9 cellular contexts compared by ENCODE assay signal in genomic region chr2:101741775-101742520, GRCh38. TPM values are rescaled to one million over a fixed set of nuclear protein-coding genes. Genes with fewer than 3 reads are reported as not detected.
A peak's percentile ranks its signal among the peaks of the same experiment; 100 is the strongest.
DNase-seq lines count a peak whose midpoint lies in the region; ATAC-seq, FAIRE-seq and TF ChIP-seq lines count a peak whose summit lies in the region.
"Had no signal": no experiment of that assay in that cellular context is flagged by ENCODE, and none has a peak within 500 bp of the region (broad histone marks: within the 10 kb centered on the region; RNA-seq: fewer than 3 reads in every experiment).

No MANE protein-coding gene starts in this region.

- H3K4me1 ChIP-seq in SJSA1 (replicated peaks) (peaks cover 40% of the 10 kb centered on the region), esophagus squamous epithelium (peaks cover 18 to 73% (median 52%) of the 10 kb centered on the region in 3 donors), neuronal stem cell (ENCODE audit: control insufficient read depth in 2 of 2, insufficient read depth in 1 of 2, low read depth in 1 of 2, low read length in 2 of 2) (peaks cover 7 to 20% of the 10 kb centered on the region in 2 donors)

- no peak overlapping the region for H2BK12ac ChIP-seq in neuronal stem cell (ENCODE audit: low read length)

- CTCF ChIA-PET in CD4-positive, alpha-beta T cell (lab: Charles Lee), result interaction anchor here (0.5 kb wide), 1 partner anchor 19 kb away, joined by 3 read pairs; no protein-coding TSS in a partner anchor

- 25 to 26% methylated on average over 8 of the region's 9 CpGs for WGBS in esophagus squamous epithelium, 2 donors
- no CpG with 5 or more reads among the region's 9 CpGs for WGBS in neuronal stem cell (ENCODE audit: extremely low coverage in 2 of 2, insufficient read length in 2 of 2, insufficient replicate concordance in 1 of 2), 2 donors

- H3K9me3 Mint-ChIP-seq in CD4-positive, alpha-beta T cell, result no peaks in the 10 kb centered on the region

- intact Hi-C loops in CD4-positive, alpha-beta T cell (cut with DNase I, micrococcal nuclease), result no loop called here
- intact Hi-C loops in esophagus squamous epithelium (cut with DNase I), result no loop called here

- no peaks in the 10 kb centered on the region for H3K9me3 ChIP-seq in CD4-positive, alpha-beta T cell (ENCODE audit: control insufficient read depth, low read length)
- no peaks in the 10 kb centered on the region for H3K9me3 ChIP-seq in SJSA1 (replicated peaks)
- H3K9me3 ChIP-seq in esophagus squamous epithelium, result no peaks in the 10 kb centered on the region
- no peaks in the 10 kb centered on the region for H3K9me3 ChIP-seq in neuronal stem cell (replicated peaks in 1 of 2; ENCODE audit: control insufficient read depth in 2 of 2, insufficient read depth in 1 of 2, low read depth in 1 of 2, low read length in 2 of 2)

- no peak for DNase-seq in CD4-positive, alpha-beta T cell
- DNase-seq in SJSA1 (ENCODE audit: low read depth in 1 of 2, low spot score in 2 of 2) (no peak), esophagus squamous epithelium (lab: John Stamatoyannopoulos, UW) (no peak), neuronal stem cell (ENCODE audit: low spot score) (peak; percentile 43), DMS 273 (lab: John Stamatoyannopoulos, UW; ENCODE audit: unreplicated experiment) (no peak), HT-29 (ENCODE audit: low spot score) (no peak), GM12892 (ENCODE audit: insufficient read length) (no peak)
- DNase-seq: NCI-H446 treated with DMSO at 0.1 percent for 48 hours had no signal

- no peak overlapping the region for H2BK15ac ChIP-seq in neuronal stem cell (ENCODE audit: low read length)

- H3K4me2 ChIP-seq in neuronal stem cell (ENCODE audit: insufficient read depth, low read length, poor library complexity, severe bottlenecking), result no peak overlapping the region

- no peak overlapping the region for H3K14ac ChIP-seq in neuronal stem cell (ENCODE audit: low read length)

- H3K27ac ChIP-seq in CD4-positive, alpha-beta T cell (ENCODE audit: low read depth, low read length), result peak overlapping the region; percentile 29
- H3K27ac ChIP-seq in SJSA1 (peak overlapping the region; percentile 16), esophagus squamous epithelium (peak overlapping the region; percentile 62 to 74 (median 67)), neuronal stem cell (replicated peaks; ENCODE audit: low read length) (peak overlapping the region; percentile 41)

- no peaks in the 10 kb centered on the region for H3K79me1 ChIP-seq in neuronal stem cell (ENCODE audit: low read depth, low read length)

- no peak overlapping the region for H4K91ac ChIP-seq in neuronal stem cell (ENCODE audit: low read depth, low read length, poor library complexity)

- peaks cover 94% of the 10 kb centered on the region for H3K4me1 Mint-ChIP-seq in CD4-positive, alpha-beta T cell (ENCODE audit: low read depth)

- no peak for TF ChIP-seq POLR2A in esophagus squamous epithelium (IDR thresholded peaks at IDR 0.05)
- no peak for TF ChIP-seq POLR2A in GM12892 (IDR thresholded peaks at IDR 0.05; ENCODE audit: low read depth, low read length)

- no peak for FAIRE-seq in GM12892 (lab: Jason Lieb, UNC)

- H3K27ac Mint-ChIP-seq in CD4-positive, alpha-beta T cell, result peak overlapping the region; percentile 68

- H3K4me3 ChIP-seq in SJSA1 (no peak overlapping the region), esophagus squamous epithelium (peak overlapping the region in 2 of 4 donors; percentile 6 to 28), neuronal stem cell (ENCODE audit: low read length in 2 of 2) (no peak overlapping the region)

- H3K9ac ChIP-seq in neuronal stem cell (ENCODE audit: low read depth, low read length, poor library complexity), result no peak overlapping the region

- no peaks in the 10 kb centered on the region for H3K27me3 Mint-ChIP-seq in CD4-positive, alpha-beta T cell

- no peaks in the 10 kb centered on the region for H3K27me3 ChIP-seq in CD4-positive, alpha-beta T cell (ENCODE audit: control insufficient read depth, insufficient read depth, low read length)
- H3K27me3 ChIP-seq in SJSA1 (replicated peaks), result no peaks in the 10 kb centered on the region
- H3K27me3 ChIP-seq in esophagus squamous epithelium, result no peaks in the 10 kb centered on the region
- H3K27me3 ChIP-seq in neuronal stem cell (ENCODE audit: control insufficient read depth in 3 of 3, insufficient read depth in 3 of 3, low read depth in 1 of 3, low read length in 3 of 3), result no peaks in the 10 kb centered on the region

- no peak overlapping the region for H4K8ac ChIP-seq in neuronal stem cell (ENCODE audit: low read depth, low read length)

- no peak overlapping the region for H2BK120ac ChIP-seq in neuronal stem cell (ENCODE audit: low read depth, low read length)

- peak overlapping the region; percentile 11 for H3K4me3 Mint-ChIP-seq in CD4-positive, alpha-beta T cell

- H3K18ac ChIP-seq in neuronal stem cell (ENCODE audit: low read length), result no peak overlapping the region

- ATAC-seq in CD4-positive, alpha-beta T cell (ENCODE audit: poor library complexity), result no peak
- ATAC-seq in HG02623 (IDR thresholded peaks at IDR 0.05; ENCODE audit: unreplicated experiment), result no peak

- no peak for TF ChIP-seq CTCF in CD4-positive, alpha-beta T cell (IDR thresholded peaks at IDR 0.05)
- no peak for TF ChIP-seq CTCF in esophagus squamous epithelium (IDR thresholded peaks at IDR 0.05)

- H3K23ac ChIP-seq in neuronal stem cell (ENCODE audit: low read depth, low read length, poor library complexity), result no peak overlapping the region

- no peaks in the 10 kb centered on the region for H3K36me3 Mint-ChIP-seq in CD4-positive, alpha-beta T cell (ENCODE audit: low read depth)

- H3K4ac ChIP-seq in neuronal stem cell (ENCODE audit: low read length), result no peak overlapping the region

- no peak overlapping the region for H2AK5ac ChIP-seq in neuronal stem cell (ENCODE audit: low read depth, low read length)

- no peak overlapping the region for H2AFZ ChIP-seq in neuronal stem cell (ENCODE audit: low read length)

- no peak overlapping the region for H2BK5ac ChIP-seq in neuronal stem cell (ENCODE audit: low read length)

- POLR2A ChIA-PET in CD4-positive, alpha-beta T cell (lab: Charles Lee), result interaction anchor here (0.8 to 2.8 kb wide), 5 partner anchors 12 to 45 kb away, joined by 3 to 6 read pairs (median 4); no protein-coding TSS in a partner anchor

- H3K36me3 ChIP-seq in SJSA1 (no peaks in the 10 kb centered on the region; the same call in 1 of the 2 replicates), esophagus squamous epithelium (no peaks in the 10 kb centered on the region), neuronal stem cell (replicated peaks in 1 of 2; ENCODE audit: control insufficient read depth in 2 of 2, insufficient read depth in 2 of 2, low read length in 2 of 2) (peaks cover 0 to 4% of the 10 kb centered on the region in 2 donors)

RNA-seq across cellular contexts. Expression of gene MAP4K4, which starts 44.4 kb away (rescaled TPM):
- 10 to 100 TPM; 92.8 to 94.0 TPM for total RNA-seq in CD4-positive, alpha-beta T cell
- total RNA-seq in SJSA1 (2014; rRNA removed; shearing (Covaris generic)), result 63.9 and 83.1 TPM in 2 replicates
- total RNA-seq in esophagus squamous epithelium, result 100 to 1,000 TPM in 1 of 4 donors, 10 to 100 TPM in 3; 46.0 to 121 (median 53.9) TPM
- 89.8 TPM for polyA plus RNA-seq in neuronal stem cell (2013, experiment 1 of 2)
- 89.7 TPM for polyA plus RNA-seq in neuronal stem cell (2013, experiment 2 of 2)
- 7.6 and 9.2 TPM in 2 replicates for total RNA-seq in HT-29 (2014; rRNA removed; shearing (Covaris generic))
- polyA plus RNA-seq in GM12892 (2012; ENCODE audit: missing spikeins), result 3.9 TPM

Comparison
In these comparisons a context has a peak if more than half of its experiments do, and no peak if none do; other contexts are left out.
1. H3K27ac ChIP-seq: peak in every context shown above with its lines; median percentile 67 in esophagus squamous epithelium; 41 in neuronal stem cell; 29 in CD4-positive, alpha-beta T cell; 16 in SJSA1.